Comparison of ENCODE assay signal across 8 cellular contexts in the genomic region with DNA sequence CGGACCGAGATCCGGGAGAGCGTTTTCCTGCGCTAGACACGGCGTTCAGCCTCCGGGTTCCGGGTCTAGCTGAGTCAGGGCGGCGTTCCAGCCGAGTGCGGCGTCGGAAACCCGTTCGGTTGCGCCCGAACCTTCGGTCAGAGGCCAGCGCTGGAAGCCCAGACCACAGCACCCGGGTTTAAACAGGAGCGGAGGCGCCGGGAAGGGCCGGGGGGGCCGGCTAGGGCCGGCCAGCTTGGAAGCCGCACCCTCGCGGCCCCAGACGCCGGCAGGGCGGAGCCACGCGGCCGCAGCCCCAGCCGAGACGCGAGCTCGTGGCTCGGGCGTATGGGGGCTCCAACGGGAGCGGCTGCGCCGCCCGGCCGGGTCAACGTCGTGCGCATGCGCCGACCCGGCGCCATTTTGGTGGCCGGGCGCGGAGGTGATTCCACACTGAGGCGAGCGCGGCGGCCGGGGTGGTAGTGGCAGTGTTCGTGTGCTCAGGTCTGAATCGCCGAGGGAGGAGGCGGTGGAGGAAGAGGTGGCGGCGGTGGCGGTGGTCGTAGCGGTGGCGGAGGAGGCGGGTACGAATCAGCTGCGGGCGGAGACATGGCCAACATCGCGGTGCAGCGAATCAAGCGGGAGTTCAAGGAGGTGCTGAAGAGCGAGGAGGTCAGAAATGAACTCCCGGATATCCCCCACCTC. TPM values are rescaled to one million over a fixed set of nuclear protein-coding genes. Genes with fewer than 3 reads are reported as not detected.
DNase-seq lines count a peak whose midpoint lies in the region; ATAC-seq and TF ChIP-seq lines count a peak whose summit lies in the region.

TSS of gene UBE2K (plus strand) at position 397 of the 684 bp plus-strand sequence. CDS start at position 589, 192 bp downstream.

- DNase-seq in GM12864 (ENCODE audit: low read depth) (no peak), NCI-H1105 (lab: John Stamatoyannopoulos, UW) (peak; percentile 69), SW480 (ENCODE audit: low spot score) (peak; percentile 80), cardiac muscle cell (ENCODE audit: low read depth in 1 of 2, low spot score in 1 of 2) (peak; percentile 93 to 94), pons (ENCODE audit: low spot score) (peak; percentile 82), transverse colon (peak; percentile 91)
- peak; percentile 92 for DNase-seq in activated naive CD8-positive, alpha-beta T cell treated with anti-CD3 and anti-CD28 coated beads, Interleukin-2, amount 50 U/mL, for 24 hours

- no peak for TF ChIP-seq EP300 in transverse colon (IDR thresholded peaks at IDR 0.05; ENCODE audit: low read depth)

- H3K27me3 ChIP-seq in cardiac muscle cell: no peaks in the 10 kb centered on the region
- no peaks in the 10 kb centered on the region for H3K27me3 ChIP-seq in transverse colon

- in situ Hi-C loops in transverse colon (cut with MboI; ENCODE audit: low pct_ligation_motif_present in 1 of 4, low pct_unique_long_range_greater_than_20kb in 1 of 4, low sequenced_read_pairs in 3 of 4): loop anchor here in 2 of 4 donors (10.0 to 25.0 kb wide), 2 partner anchors 264 to 277 kb away; partner anchors contain the start of gene PDS5A (in 1 of the 2)

- WGBS in transverse colon (ENCODE audit: low coverage in 1 of 2), 2 donors: 1% methylated on average over 48 of the region's 84 CpGs; no CpG with 5 or more reads in 1 of the 2 donors

- ATAC-seq in HG02623 (IDR thresholded peaks at IDR 0.05; ENCODE audit: unreplicated experiment): peak; percentile 86
- peak; percentile 92 for ATAC-seq in activated naive CD8-positive, alpha-beta T cell treated with anti-CD3 and anti-CD28 coated beads, Interleukin-2, amount 50 U/mL, for 24 hours

- no peaks in the 10 kb centered on the region for H3K27me3 Mint-ChIP-seq in activated naive CD8-positive, alpha-beta T cell treated with anti-CD3 and anti-CD28 coated beads, Interleukin-2, amount 50 U/mL, for 24 hours

- intact Hi-C loops in transverse colon (cut with DNase I; ENCODE audit: low total_unique reads): no loop called here

- H3K4me1 Mint-ChIP-seq in activated naive CD8-positive, alpha-beta T cell treated with anti-CD3 and anti-CD28 coated beads, Interleukin-2, amount 50 U/mL, for 24 hours: peaks cover 42% of the 10 kb centered on the region

- H3K4me1 ChIP-seq in cardiac muscle cell (ENCODE audit: low read depth) (peaks cover 24% of the 10 kb centered on the region), transverse colon (peaks cover 5 to 44% (median 29%) of the 10 kb centered on the region in 4 donors)

- TF ChIP-seq POLR2A in transverse colon (IDR thresholded peaks at IDR 0.05): peak; percentile 82

- TF ChIP-seq CTCF in GM12864 (IDR thresholded peaks at IDR 0.05; ENCODE audit: low read depth, low read length, missing control alignments) (no peak), cardiac muscle cell (IDR thresholded peaks at IDR 0.05; ENCODE audit: low read depth, low read length) (no peak), transverse colon (IDR thresholded peaks at IDR 0.05) (peak in 1 of 5 experiments; percentile 16)

- no peaks in the 10 kb centered on the region for H3K9me3 Mint-ChIP-seq in activated naive CD8-positive, alpha-beta T cell treated with anti-CD3 and anti-CD28 coated beads, Interleukin-2, amount 50 U/mL, for 24 hours

- H3K27ac Mint-ChIP-seq in activated naive CD8-positive, alpha-beta T cell treated with anti-CD3 and anti-CD28 coated beads, Interleukin-2, amount 50 U/mL, for 24 hours: peak within 1 kb of the TSS; percentile 99

- H3K27ac ChIP-seq in cardiac muscle cell: peak within 1 kb of the TSS; percentile 93
- peak within 1 kb of the TSS; percentile 92 to 96 (median 94) for H3K27ac ChIP-seq in transverse colon

- H3K4me3 ChIP-seq in GM12864 (ENCODE audit: low read depth, low read length) (peak within 1 kb of the TSS; percentile 88), cardiac muscle cell (peak within 1 kb of the TSS; percentile 67), transverse colon (peak within 1 kb of the TSS; percentile 57 to 91 (median 71))

- peak within 1 kb of the TSS; percentile 100 for H3K4me3 Mint-ChIP-seq in activated naive CD8-positive, alpha-beta T cell treated with anti-CD3 and anti-CD28 coated beads, Interleukin-2, amount 50 U/mL, for 24 hours

- no peaks in the 10 kb centered on the region for H3K9me3 ChIP-seq in cardiac muscle cell (ENCODE audit: low read depth)
- H3K9me3 ChIP-seq in transverse colon: no peaks in the 10 kb centered on the region

- H3K36me3 ChIP-seq in cardiac muscle cell (no peaks in the 10 kb centered on the region), transverse colon (no peaks in the 10 kb centered on the region)

- peaks cover 15% of the 10 kb centered on the region for H3K36me3 Mint-ChIP-seq in activated naive CD8-positive, alpha-beta T cell treated with anti-CD3 and anti-CD28 coated beads, Interleukin-2, amount 50 U/mL, for 24 hours (ENCODE audit: low read depth)

RNA-seq across cellular contexts. Expression of gene UBE2K, which starts in this region (rescaled TPM):
- 12.5 and 52.5 TPM in 2 replicates for total RNA-seq in cardiac muscle cell
- 52.0 and 71.6 TPM in 2 replicates for polyA plus RNA-seq in cardiac muscle cell
- total RNA-seq in transverse colon: 10 to 100 TPM; 18.9 to 48.6 (median 37.3) TPM
